ENCODE assay signal across 1 cellular context in genomic region chr11:91773090-91773489, GRCh38.
TF ChIP-seq lines count a peak whose summit lies in the region.

No MANE protein-coding gene starts in this region.

TF ChIP-seq in Ishikawa, 13 proteins besides CTCF, POLR2A, EP300 and RAD21 (continued from another document):
- no peak for TF ChIP-seq CREB1 (IDR thresholded peaks at IDR 0.05; ENCODE audit: low read depth)
- TF ChIP-seq FOXM1 (IDR thresholded peaks at IDR 0.05; ENCODE audit: borderline replicate concordance, low read depth) = no peak
- TF ChIP-seq USF1 (IDR thresholded peaks at IDR 0.05) = no peak
